In genomic region chr20:48405909-48406308, GRCh38 we compare ENCODE assay signal across 16 cellular contexts.
A peak's percentile ranks its signal among the peaks of the same experiment; 100 is the strongest.
DNase-seq lines count a peak whose midpoint lies in the region; ATAC-seq and TF ChIP-seq lines count a peak whose summit lies in the region.
"Had no signal": no experiment of that assay in that cellular context is flagged by ENCODE, and none has a peak within 500 bp of the region (broad histone marks: within the 10 kb centered on the region; RNA-seq: fewer than 3 reads in every experiment).

No MANE protein-coding gene starts in this region.

- peak; percentile 57 for DNase-seq in DMS 273 (lab: John Stamatoyannopoulos, UW; ENCODE audit: unreplicated experiment)
- no peak for DNase-seq in HFF-Myc (ENCODE audit: extremely low read depth, low read depth)
- DNase-seq in activated naive CD8-positive, alpha-beta T cell treated with anti-CD3 and anti-CD28 coated beads, Interleukin-2, amount 10 ng/mL, durations not matched to agents 7 days and 5 days, result no peak
- DNase-seq in memory B cell (ENCODE audit: low spot score in 2 of 2), result no peak
- DNase-seq in NCI-H1694 (lab: John Stamatoyannopoulos, UW), result no peak
- no peak for DNase-seq in anterior cingulate cortex (lab: John Stamatoyannopoulos, UW)
- no peak for DNase-seq in NCI-H2081 treated with DMSO at 0.1 percent for 48 hours (lab: John Stamatoyannopoulos, UW)
- no peak for DNase-seq in dermis blood vessel endothelial cell
- DNase-seq: activated CD4-positive, alpha-beta memory T cell treated with anti-CD3 and anti-CD28 coated beads, Interleukin-2, amount 10 ng/mL, durations not matched to agents 7 days and 5 days; COR-L47; GDM1; NCI-H1694 treated with DMSO at 0.1 percent for 48 hours; NCI-H510A treated with DMSO at 0.1 percent for 48 hours; posterior cingulate gyrus had no signal

- no peak overlapping the region for H3K4me3 ChIP-seq in HFF-Myc (replicated peaks; ENCODE audit: low read depth, low read length)
- H3K4me3 ChIP-seq: ascending aorta, heart left ventricle had no signal

- H3K36me3 Mint-ChIP-seq in activated naive CD8-positive, alpha-beta T cell treated with anti-CD3 and anti-CD28 coated beads, Interleukin-2, amount 10 ng/mL, durations not matched to agents 7 days and 5 days, result no peaks in the 10 kb centered on the region
- no peaks in the 10 kb centered on the region for H3K36me3 Mint-ChIP-seq in memory B cell

- H3K27ac Mint-ChIP-seq in activated naive CD8-positive, alpha-beta T cell treated with anti-CD3 and anti-CD28 coated beads, Interleukin-2, amount 10 ng/mL, durations not matched to agents 7 days and 5 days, result peak overlapping the region; percentile 27
- peak overlapping the region; percentile 38 for H3K27ac Mint-ChIP-seq in memory B cell
- H3K27ac Mint-ChIP-seq: activated CD4-positive, alpha-beta memory T cell treated with anti-CD3 and anti-CD28 coated beads, Interleukin-2, amount 10 ng/mL, durations not matched to agents 7 days and 5 days had no signal

- no peaks in the 10 kb centered on the region for H3K9me3 Mint-ChIP-seq in activated naive CD8-positive, alpha-beta T cell treated with anti-CD3 and anti-CD28 coated beads, Interleukin-2, amount 10 ng/mL, durations not matched to agents 7 days and 5 days
- no peaks in the 10 kb centered on the region for H3K9me3 Mint-ChIP-seq in memory B cell
- H3K9me3 Mint-ChIP-seq: activated CD4-positive, alpha-beta memory T cell treated with anti-CD3 and anti-CD28 coated beads, Interleukin-2, amount 10 ng/mL, durations not matched to agents 7 days and 5 days had no signal

- H3K4me3 Mint-ChIP-seq in activated naive CD8-positive, alpha-beta T cell treated with anti-CD3 and anti-CD28 coated beads, Interleukin-2, amount 10 ng/mL, durations not matched to agents 7 days and 5 days, result no peak overlapping the region
- H3K4me3 Mint-ChIP-seq in memory B cell, result no peak overlapping the region
- H3K4me3 Mint-ChIP-seq: activated CD4-positive, alpha-beta memory T cell treated with anti-CD3 and anti-CD28 coated beads, Interleukin-2, amount 10 ng/mL, durations not matched to agents 7 days and 5 days had no signal

- peaks cover 9% of the 10 kb centered on the region for H3K27me3 Mint-ChIP-seq in activated naive CD8-positive, alpha-beta T cell treated with anti-CD3 and anti-CD28 coated beads, Interleukin-2, amount 10 ng/mL, durations not matched to agents 7 days and 5 days
- H3K27me3 Mint-ChIP-seq in memory B cell, result peaks cover 29% of the 10 kb centered on the region

- TF ChIP-seq CTCF in HFF-Myc (IDR thresholded peaks at IDR 0.05; ENCODE audit: low read depth, low read length, missing control alignments), result peak; percentile 26

- no peak for ATAC-seq in activated naive CD8-positive, alpha-beta T cell treated with anti-CD3 and anti-CD28 coated beads, Interleukin-2, amount 10 ng/mL, durations not matched to agents 7 days and 5 days (ENCODE audit: low read depth)
- peak; percentile 26 for ATAC-seq in memory B cell (ENCODE audit: low read depth)
- ATAC-seq: heart left ventricle had no signal

- POLR2A ChIA-PET in activated naive CD8-positive, alpha-beta T cell treated with anti-CD3 and anti-CD28 coated beads, Interleukin-2, amount 10 ng/mL, durations not matched to agents 7 days and 5 days (lab: Charles Lee), result no interaction called here

- no peaks in the 10 kb centered on the region for H3K4me1 Mint-ChIP-seq in activated naive CD8-positive, alpha-beta T cell treated with anti-CD3 and anti-CD28 coated beads, Interleukin-2, amount 10 ng/mL, durations not matched to agents 7 days and 5 days
- H3K4me1 Mint-ChIP-seq in memory B cell, result peaks cover 3% of the 10 kb centered on the region
- H3K4me1 Mint-ChIP-seq: activated CD4-positive, alpha-beta memory T cell treated with anti-CD3 and anti-CD28 coated beads, Interleukin-2, amount 10 ng/mL, durations not matched to agents 7 days and 5 days had no signal
